2 cellular contexts compared by ENCODE assay signal in the genomic region with DNA sequence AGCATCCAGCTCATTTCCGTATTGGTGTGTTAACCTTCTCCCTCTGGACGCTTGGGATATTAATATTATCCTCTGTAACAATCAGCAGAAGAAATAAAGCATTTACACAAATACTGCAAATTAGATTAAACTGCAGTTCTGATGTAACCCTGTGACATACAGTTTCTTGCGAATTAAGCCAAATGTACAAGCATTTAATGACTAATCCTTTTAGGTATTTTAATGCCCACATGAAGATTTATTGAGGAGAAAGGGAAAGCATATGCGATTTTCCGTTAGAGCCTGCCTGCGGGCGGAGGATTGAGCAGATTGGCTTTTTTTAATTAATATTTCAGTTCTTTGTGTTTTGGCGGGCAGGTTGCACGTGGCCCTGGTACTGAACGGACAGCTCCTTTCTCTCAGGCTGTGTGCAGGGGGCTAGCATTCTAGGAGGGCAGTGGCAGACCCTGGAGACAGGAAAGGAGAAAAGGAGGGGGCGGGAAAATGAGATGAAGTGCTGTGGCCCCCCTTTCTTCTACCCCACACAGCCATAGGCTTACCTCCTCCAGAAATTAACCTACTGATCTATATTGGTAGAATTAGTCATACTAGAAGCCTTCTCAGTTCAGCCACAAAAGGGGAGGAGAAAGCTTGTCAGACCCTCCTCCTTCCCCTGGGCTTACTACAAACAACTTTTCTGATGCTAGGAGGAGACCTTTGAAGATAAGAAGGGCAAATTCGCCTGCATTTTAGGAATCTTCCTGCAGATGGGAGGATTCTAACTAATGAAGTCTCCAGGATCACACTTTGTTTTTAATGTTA.
TF ChIP-seq lines count a peak whose summit lies in the region.

No MANE protein-coding gene starts in this region.

TF ChIP-seq in Ishikawa, 13 proteins besides CTCF, POLR2A, EP300 and RAD21 (continued from another document):
- TF ChIP-seq, protein P1, sequence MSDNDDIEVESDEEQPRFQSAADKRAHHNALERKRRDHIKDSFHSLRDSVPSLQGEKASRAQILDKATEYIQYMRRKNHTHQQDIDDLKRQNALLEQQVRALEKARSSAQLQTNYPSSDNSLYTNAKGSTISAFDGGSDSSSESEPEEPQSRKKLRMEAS (IDR thresholded peaks at IDR 0.05) = peak; percentile 76
TF ChIP-seq in Ishikawa: peak in this region for 2.

TF ChIP-seq in WTC11, 78 proteins besides CTCF, POLR2A, EP300 and RAD21 (continued from another document and continues in another):
- TF ChIP-seq FOXP4 (CRISPR knock-in tag; IDR thresholded peaks at IDR 0.05) (no peak), HMGXB4 (CRISPR knock-in tag; IDR thresholded peaks at IDR 0.05) (no peak), CREM (CRISPR knock-in tag; IDR thresholded peaks at IDR 0.05) (no peak), ZBTB21 (CRISPR knock-in tag; IDR thresholded peaks at IDR 0.05; ENCODE audit: borderline replicate concordance) (no peak), NR3C1 (CRISPR knock-in tag; conservative IDR thresholded peaks at IDR 0.05; ENCODE audit: low read depth) (no peak), TEAD4 (CRISPR knock-in tag; IDR thresholded peaks at IDR 0.05) (no peak), MYBL2 (CRISPR knock-in tag; IDR thresholded peaks at IDR 0.05) (no peak), AR (CRISPR knock-in tag; IDR thresholded peaks at IDR 0.05) (no peak), ATF3 (CRISPR knock-in tag; conservative IDR thresholded peaks at IDR 0.05) (no peak), SOX15 (CRISPR knock-in tag; IDR thresholded peaks at IDR 0.05) (no peak), E2F5 (CRISPR knock-in tag; IDR thresholded peaks at IDR 0.05) (no peak), ETV6 (CRISPR knock-in tag; IDR thresholded peaks at IDR 0.05) (no peak), ZNF396 (CRISPR knock-in tag; IDR thresholded peaks at IDR 0.05; ENCODE audit: borderline replicate concordance) (no peak), CREB1 (CRISPR knock-in tag; IDR thresholded peaks at IDR 0.05) (no peak), JAZF1 (CRISPR knock-in tag; IDR thresholded peaks at IDR 0.05) (no peak), KAT7 (CRISPR knock-in tag; IDR thresholded peaks at IDR 0.05; ENCODE audit: borderline replicate concordance) (no peak), GTF2I (CRISPR knock-in tag; conservative IDR thresholded peaks at IDR 0.05) (no peak), HMGA2 (CRISPR knock-in tag; IDR thresholded peaks at IDR 0.05) (no peak), ZNF317 (CRISPR knock-in tag; IDR thresholded peaks at IDR 0.05; ENCODE audit: borderline replicate concordance, low read depth) (no peak), RELA (CRISPR knock-in tag; IDR thresholded peaks at IDR 0.05; ENCODE audit: borderline replicate concordance) (no peak), TP53 (CRISPR knock-in tag; IDR thresholded peaks at IDR 0.05) (0 out of 2 replicates have a peak, but pooled peaks have one; percentile 38), NR2C2 (CRISPR knock-in tag; IDR thresholded peaks at IDR 0.05) (no peak), OVOL2 (CRISPR knock-in tag; IDR thresholded peaks at IDR 0.05; ENCODE audit: borderline replicate concordance) (no peak), ZBTB43 (CRISPR knock-in tag; IDR thresholded peaks at IDR 0.05) (no peak), FOXK1 (CRISPR knock-in tag; IDR thresholded peaks at IDR 0.05) (0 out of 2 replicates have a peak, but pooled peaks have one; percentile 30), ATF1 (CRISPR knock-in tag; IDR thresholded peaks at IDR 0.05) (no peak), EMX1 (CRISPR knock-in tag; IDR thresholded peaks at IDR 0.05) (no peak), JUN (CRISPR knock-in tag; IDR thresholded peaks at IDR 0.05) (no peak), TEAD1 (CRISPR knock-in tag; IDR thresholded peaks at IDR 0.05) (0 out of 2 replicates have a peak, but pooled peaks have one; percentile 55), E2F4 (CRISPR knock-in tag; IDR thresholded peaks at IDR 0.05; ENCODE audit: borderline replicate concordance, low read depth) (no peak), ZNF423 (CRISPR knock-in tag; IDR thresholded peaks at IDR 0.05) (no peak), USF1 (CRISPR knock-in tag; IDR thresholded peaks at IDR 0.05) (peak; percentile 60; the same call in 1 of the 2 replicates), CBFB (CRISPR knock-in tag; IDR thresholded peaks at IDR 0.05; ENCODE audit: low read depth) (no peak), MLX (CRISPR knock-in tag; IDR thresholded peaks at IDR 0.05) (no peak), CDX4 (CRISPR knock-in tag; IDR thresholded peaks at IDR 0.05; ENCODE audit: borderline replicate concordance) (no peak), FOXP1 (CRISPR knock-in tag; IDR thresholded peaks at IDR 0.05; ENCODE audit: borderline replicate concordance) (no peak)
- TF ChIP-seq, protein P2, sequence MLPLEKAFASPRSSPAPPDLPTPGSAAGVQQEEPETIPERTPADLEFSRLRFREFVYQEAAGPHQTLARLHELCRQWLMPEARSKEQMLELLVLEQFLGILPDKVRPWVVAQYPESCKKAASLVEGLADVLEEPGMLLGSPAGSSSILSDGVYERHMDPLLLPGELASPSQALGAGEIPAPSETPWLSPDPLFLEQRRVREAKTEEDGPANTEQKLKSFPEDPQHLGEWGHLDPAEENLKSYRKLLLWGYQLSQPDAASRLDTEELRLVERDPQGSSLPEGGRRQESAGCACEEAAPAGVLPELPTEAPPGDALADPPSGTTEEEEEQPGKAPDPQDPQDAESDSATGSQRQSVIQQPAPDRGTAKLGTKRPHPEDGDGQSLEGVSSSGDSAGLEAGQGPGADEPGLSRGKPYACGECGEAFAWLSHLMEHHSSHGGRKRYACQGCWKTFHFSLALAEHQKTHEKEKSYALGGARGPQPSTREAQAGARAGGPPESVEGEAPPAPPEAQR (CRISPR knock-in tag; IDR thresholded peaks at IDR 0.05) = no peak
- TF ChIP-seq, protein P1 (CRISPR knock-in tag; IDR thresholded peaks at IDR 0.05) = peak; percentile 86
